Comparison of ENCODE assay signal across 27 cellular contexts in the genomic region with DNA sequence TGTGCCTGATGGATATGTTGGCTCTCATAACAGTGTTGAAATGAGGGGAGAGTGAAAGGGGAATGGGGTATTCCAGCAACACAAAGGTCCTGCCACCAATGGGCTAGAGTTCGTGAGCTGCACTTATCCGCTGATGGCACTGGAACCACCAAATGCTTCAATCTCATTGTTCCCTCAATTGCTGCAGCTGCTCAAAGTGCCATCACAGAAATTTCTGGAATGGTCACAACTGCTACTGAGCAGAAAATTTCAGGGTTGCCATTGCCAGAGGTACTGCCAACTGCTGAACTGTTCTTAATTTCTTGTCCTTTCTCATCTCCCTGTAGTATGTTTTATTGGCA.
"Had no signal": no experiment of that assay in that cellular context is flagged by ENCODE, and none has a peak within 500 bp of the region (broad histone marks: within the 10 kb centered on the region; RNA-seq: fewer than 3 reads in every experiment).

No MANE protein-coding gene starts in this region.

- H3K9me3 ChIP-seq: adrenal gland, neutrophil, prostate gland, suprapubic skin, tibial artery had no signal

- H3K36me3 ChIP-seq: adrenal gland, brain microvascular endothelial cell, neutrophil, prostate gland, suprapubic skin, tibial artery had no signal

- H3K27ac ChIP-seq: adrenal gland, brain microvascular endothelial cell, neutrophil, prostate gland, suprapubic skin, tibial artery had no signal

- ATAC-seq: activated CD4-positive, alpha-beta T cell treated with anti-CD3 and anti-CD28 coated beads for 36 hours; activated CD8-positive, alpha-beta memory T cell treated with anti-CD3 and anti-CD28 coated beads, Interleukin-2, amount 10 ng/mL, durations not matched to agents 7 days and 5 days; activated CD8-positive, alpha-beta T cell treated with anti-CD3 and anti-CD28 coated beads, Interleukin-2, amount 10 ng/mL, durations not matched to agents 7 days and 5 days; activated T-cell treated with anti-CD3 and anti-CD28 coated beads, Interleukin-2, amount 50 U/mL, for 72 hours; esophagus mucosa; left colon; stimulated activated naive B cell treated with anti-CD40 and anti-IgM and Interleukin-4, amounts not matched to agents 10 μg/mL and 1 μg/mL and 100 μg/mL, for 72 hours had no signal

- DNase-seq: activated CD4-positive, alpha-beta T cell treated with anti-CD3 and anti-CD28 coated beads for 36 hours; activated CD4-positive, CD25-positive, alpha-beta regulatory T cell; activated CD8-positive, alpha-beta memory T cell treated with anti-CD3 and anti-CD28 coated beads, Interleukin-2, amount 10 ng/mL, durations not matched to agents 7 days and 5 days; activated CD8-positive, alpha-beta T cell treated with anti-CD3 and anti-CD28 coated beads, Interleukin-2, amount 10 ng/mL, durations not matched to agents 7 days and 5 days; activated naive CD4-positive, alpha-beta T cell; activated T-cell treated with anti-CD3 and anti-CD28 coated beads, Interleukin-2, amount 50 U/mL, for 72 hours; adrenal gland; aorta; brain microvascular endothelial cell; central memory CD4-positive, alpha-beta T cell; endodermal cell; head of caudate nucleus; hypothalamus; immature natural killer cell; kidney; left colon; nephron progenitor cell; retina; small intestine; stimulated activated CD4-positive, alpha-beta T cell treated with anti-CD3 and anti-CD28 coated beads, Interleukin-1b, Interleukin-23, amount 100 ng/mL, for 48 hours; stimulated activated naive B cell treated with anti-CD40 and anti-IgM and Interleukin-4, amounts not matched to agents 10 μg/mL and 1 μg/mL and 100 μg/mL, for 72 hours; T-helper 1 cell; tibial artery had no signal

- H3K27me3 ChIP-seq: adrenal gland, brain microvascular endothelial cell, neutrophil, suprapubic skin, tibial artery had no signal

- H3K4me3 ChIP-seq: adrenal gland, prostate gland, suprapubic skin, tibial artery had no signal

- H3K4me1 ChIP-seq: adrenal gland, prostate gland had no signal
